In the genomic region with DNA sequence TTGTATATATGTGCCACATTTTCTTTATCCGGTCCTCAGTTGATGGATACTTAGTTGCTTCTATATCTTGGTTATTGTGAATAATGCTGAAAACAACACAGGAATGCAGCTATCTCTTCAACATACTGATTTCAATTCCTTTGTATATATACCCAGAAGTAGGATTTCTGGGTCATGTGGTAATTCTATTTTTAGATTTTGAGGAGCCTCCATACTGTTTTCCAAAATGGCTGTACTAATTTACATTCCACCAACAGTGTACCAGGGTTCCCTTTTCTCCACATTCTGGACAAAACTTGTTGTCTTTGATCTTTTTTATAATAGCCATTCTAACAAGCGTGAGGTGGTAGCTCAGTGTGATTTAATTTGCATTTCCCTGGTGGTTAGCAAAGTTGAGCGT, we compare ENCODE assay signal across 1 cellular context.
TF ChIP-seq lines count a peak whose summit lies in the region.

No MANE protein-coding gene starts in this region.

TF ChIP-seq in GM12878, 131 proteins besides CTCF, POLR2A, EP300 and RAD21:
- TF ChIP-seq TCF7 (IDR thresholded peaks at IDR 0.05; ENCODE audit: borderline replicate concordance) (peak; percentile 30; the same call in 1 of the 2 replicates), GATAD2B (conservative IDR thresholded peaks at IDR 0.05; ENCODE audit: low read depth) (no peak)
- TF ChIP-seq, protein P1, sequence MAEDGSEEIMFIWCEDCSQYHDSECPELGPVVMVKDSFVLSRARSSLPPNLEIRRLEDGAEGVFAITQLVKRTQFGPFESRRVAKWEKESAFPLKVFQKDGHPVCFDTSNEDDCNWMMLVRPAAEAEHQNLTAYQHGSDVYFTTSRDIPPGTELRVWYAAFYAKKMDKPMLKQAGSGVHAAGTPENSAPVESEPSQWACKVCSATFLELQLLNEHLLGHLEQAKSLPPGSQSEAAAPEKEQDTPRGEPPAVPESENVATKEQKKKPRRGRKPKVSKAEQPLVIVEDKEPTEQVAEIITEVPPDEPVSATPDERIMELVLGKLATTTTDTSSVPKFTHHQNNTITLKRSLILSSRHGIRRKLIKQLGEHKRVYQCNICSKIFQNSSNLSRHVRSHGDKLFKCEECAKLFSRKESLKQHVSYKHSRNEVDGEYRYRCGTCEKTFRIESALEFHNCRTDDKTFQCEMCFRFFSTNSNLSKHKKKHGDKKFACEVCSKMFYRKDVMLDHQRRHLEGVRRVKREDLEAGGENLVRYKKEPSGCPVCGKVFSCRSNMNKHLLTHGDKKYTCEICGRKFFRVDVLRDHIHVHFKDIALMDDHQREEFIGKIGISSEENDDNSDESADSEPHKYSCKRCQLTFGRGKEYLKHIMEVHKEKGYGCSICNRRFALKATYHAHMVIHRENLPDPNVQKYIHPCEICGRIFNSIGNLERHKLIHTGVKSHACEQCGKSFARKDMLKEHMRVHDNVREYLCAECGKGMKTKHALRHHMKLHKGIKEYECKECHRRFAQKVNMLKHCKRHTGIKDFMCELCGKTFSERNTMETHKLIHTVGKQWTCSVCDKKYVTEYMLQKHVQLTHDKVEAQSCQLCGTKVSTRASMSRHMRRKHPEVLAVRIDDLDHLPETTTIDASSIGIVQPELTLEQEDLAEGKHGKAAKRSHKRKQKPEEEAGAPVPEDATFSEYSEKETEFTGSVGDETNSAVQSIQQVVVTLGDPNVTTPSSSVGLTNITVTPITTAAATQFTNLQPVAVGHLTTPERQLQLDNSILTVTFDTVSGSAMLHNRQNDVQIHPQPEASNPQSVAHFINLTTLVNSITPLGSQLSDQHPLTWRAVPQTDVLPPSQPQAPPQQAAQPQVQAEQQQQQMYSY (CRISPR knock-in tag; IDR thresholded peaks at IDR 0.05): no peak
TF ChIP-seq in GM12878: peak in this region for 1.
